Comparison of ENCODE assay signal across 8 cellular contexts in genomic region chr20:48920527-48921167, GRCh38. TPM values are rescaled to one million over a fixed set of nuclear protein-coding genes. Genes with fewer than 3 reads are reported as not detected.
DNase-seq lines count a peak whose midpoint lies in the region; ATAC-seq and TF ChIP-seq lines count a peak whose summit lies in the region.

No MANE protein-coding gene starts in this region.

- H3K4me3 Mint-ChIP-seq in GM23338, result peak overlapping the region; percentile 86
- peak overlapping the region; percentile 91 for H3K4me3 Mint-ChIP-seq in activated CD4-positive, alpha-beta memory T cell treated with anti-CD3 and anti-CD28 coated beads for 36 hours

- 36% methylated on average over 10 of the region's 10 CpGs for WGBS in right cardiac atrium

- no peaks in the 10 kb centered on the region for H3K36me3 ChIP-seq in GM23338 (ENCODE audit: insufficient read depth)
- H3K36me3 ChIP-seq in skeletal muscle tissue (ENCODE audit: control insufficient read depth in 3 of 3, insufficient read depth in 3 of 3, low read length in 3 of 3), result no peaks in the 10 kb centered on the region

- intact Hi-C loops in activated CD4-positive, alpha-beta memory T cell treated with anti-CD3 and anti-CD28 coated beads for 36 hours (cut with micrococcal nuclease), result loop anchor here (5.0 kb wide), 3 partner anchors 93 to 357 kb away; partner anchors contain the start of genes CSE1L, PREX1 and ZNFX1
- intact Hi-C loops in right cardiac atrium (cut with DNase I), result no loop called here

- H3K9me3 Mint-ChIP-seq in GM23338, result no peaks in the 10 kb centered on the region; the same call in 2 of the 3 replicates
- H3K9me3 Mint-ChIP-seq in activated CD4-positive, alpha-beta memory T cell treated with anti-CD3 and anti-CD28 coated beads for 36 hours, result no peaks in the 10 kb centered on the region

- no peaks in the 10 kb centered on the region for H3K36me3 Mint-ChIP-seq in GM23338 (ENCODE audit: low read depth)
- no peaks in the 10 kb centered on the region for H3K36me3 Mint-ChIP-seq in activated CD4-positive, alpha-beta memory T cell treated with anti-CD3 and anti-CD28 coated beads for 36 hours

- ATAC-seq in GM23338, result no peak
- ATAC-seq in right cardiac atrium, result no peak
- ATAC-seq in GM18519 (IDR thresholded peaks at IDR 0.05; ENCODE audit: low FRiP score, unreplicated experiment), result no peak
- no peak for ATAC-seq in GM21825 (IDR thresholded peaks at IDR 0.05; ENCODE audit: unreplicated experiment)
- ATAC-seq in HG02884 (IDR thresholded peaks at IDR 0.05; ENCODE audit: unreplicated experiment), result no peak
- no peak for ATAC-seq in HG03039 (IDR thresholded peaks at IDR 0.05; ENCODE audit: unreplicated experiment)

- H3K4me1 Mint-ChIP-seq in GM23338, result peaks cover 11% of the 10 kb centered on the region; the same call in 2 of the 3 replicates
- peaks cover 40% of the 10 kb centered on the region for H3K4me1 Mint-ChIP-seq in activated CD4-positive, alpha-beta memory T cell treated with anti-CD3 and anti-CD28 coated beads for 36 hours (ENCODE audit: low read depth)

- H2AFZ ChIP-seq in GM23338, result peak overlapping the region; percentile 86; the same call in 1 of the 2 replicates

- no peaks in the 10 kb centered on the region for H3K9me2 ChIP-seq in GM23338 (ENCODE audit: insufficient read depth)

- 0 out of 2 replicates have a peak, but pooled peaks cover 8% of the 10 kb centered on the region for H3F3A ChIP-seq in GM23338 (replicated peaks; ENCODE audit: low read depth)

- H3K9me3 ChIP-seq in right cardiac atrium (ENCODE audit: control insufficient read depth, low read length) (no peaks in the 10 kb centered on the region), skeletal muscle tissue (ENCODE audit: control insufficient read depth in 3 of 3, low read length in 3 of 3) (no peaks in the 10 kb centered on the region)

- peaks cover 37% of the 10 kb centered on the region for H3K79me2 ChIP-seq in GM23338 (replicated peaks; ENCODE audit: insufficient read depth)

- no peaks in the 10 kb centered on the region for H3K27me3 ChIP-seq in GM23338 (ENCODE audit: insufficient read depth)
- no peaks in the 10 kb centered on the region for H3K27me3 ChIP-seq in right cardiac atrium (ENCODE audit: control insufficient read depth, insufficient read depth)
- no peaks in the 10 kb centered on the region for H3K27me3 ChIP-seq in skeletal muscle tissue (ENCODE audit: control insufficient read depth in 3 of 3, insufficient read depth in 3 of 3, low read length in 3 of 3)

- CTCF ChIA-PET in activated CD4-positive, alpha-beta memory T cell treated with anti-CD3 and anti-CD28 coated beads for 36 hours (lab: Charles Lee), result interaction anchor here (1.5 to 2.1 kb wide), 2 partner anchors 11 to 263 kb away, joined by 4 to 7 read pairs; no protein-coding TSS in a partner anchor

- H3K27ac ChIP-seq in GM23338 (ENCODE audit: low read depth) (peak overlapping the region; percentile 72), right cardiac atrium (ENCODE audit: low read length) (peak overlapping the region; percentile 63), skeletal muscle tissue (ENCODE audit: low read depth, low read length) (peak overlapping the region; percentile 92)

- no peaks in the 10 kb centered on the region for H4K20me1 ChIP-seq in GM23338 (replicated peaks; ENCODE audit: insufficient read depth)

- H3K4me1 ChIP-seq in GM23338 (ENCODE audit: insufficient read depth) (peaks cover 19% of the 10 kb centered on the region), right cardiac atrium (ENCODE audit: control insufficient read depth, insufficient read depth, low read length) (peaks cover 2% of the 10 kb centered on the region), skeletal muscle tissue (ENCODE audit: control insufficient read depth in 3 of 3, insufficient read depth in 3 of 3, low read length in 3 of 3) (peaks cover 12 to 30% (median 18%) of the 10 kb centered on the region in 3 donors)

- H3K27me3 Mint-ChIP-seq in GM23338 (ENCODE audit: insufficient read depth, low read depth, poor library complexity), result peaks cover 6% of the 10 kb centered on the region
- no peaks in the 10 kb centered on the region for H3K27me3 Mint-ChIP-seq in activated CD4-positive, alpha-beta memory T cell treated with anti-CD3 and anti-CD28 coated beads for 36 hours

- H3K4me3 ChIP-seq in GM23338 (peak overlapping the region; percentile 99), right cardiac atrium (ENCODE audit: low read length) (peak overlapping the region; percentile 64), skeletal muscle tissue (ENCODE audit: low read length in 3 of 3) (peak overlapping the region; percentile 95 to 97 (median 96))

- TF ChIP-seq CTCF in GM23338 (conservative IDR thresholded peaks at IDR 0.05; ENCODE audit: low read depth in 2 of 2), result no peak

- POLR2A ChIA-PET in activated CD4-positive, alpha-beta memory T cell treated with anti-CD3 and anti-CD28 coated beads for 36 hours (lab: Charles Lee), result interaction anchor here (1.1 kb wide), 1 partner anchor 8 kb away, joined by 3 read pairs; no protein-coding TSS in a partner anchor

- peak overlapping the region; percentile 90 for H3K4me2 ChIP-seq in GM23338

- peak overlapping the region; percentile 86; the same call in 1 of the 2 replicates for H3K27ac Mint-ChIP-seq in GM23338
- peak overlapping the region; percentile 90 for H3K27ac Mint-ChIP-seq in activated CD4-positive, alpha-beta memory T cell treated with anti-CD3 and anti-CD28 coated beads for 36 hours

- H3K9ac ChIP-seq in skeletal muscle tissue (ENCODE audit: low read depth in 1 of 3, low read length in 3 of 3), result peak overlapping the region; percentile 83 to 98 (median 90)

- DNase-seq in GM23338 (ENCODE audit: low spot score), result no peak
- DNase-seq in activated CD4-positive, alpha-beta memory T cell treated with anti-CD3 and anti-CD28 coated beads for 36 hours, result no peak
- DNase-seq in right cardiac atrium, result peak in 1 of 3 donors; percentile 68

TF ChIP-seq in GM23338, 12 proteins besides CTCF, POLR2A, EP300 and RAD21:
- TF ChIP-seq EZH2 (IDR thresholded peaks at IDR 0.05; ENCODE audit: low read depth, unreplicated experiment), result no peak
- TF ChIP-seq ZNF462 (CRISPR knock-in tag; IDR thresholded peaks at IDR 0.05), result no peak
- TF ChIP-seq JUNB (IDR thresholded peaks at IDR 0.05; ENCODE audit: unreplicated experiment), result no peak
TF ChIP-seq in GM23338: peak in this region for 0.

RNA-seq across cellular contexts. Expression of gene ARFGEF2, which starts 0.9 kb away (rescaled TPM):
- 25.5 and 26.3 TPM in 2 replicates for total RNA-seq in GM23338 (2014; rRNA removed; shearing (Covaris generic))
- polyA plus RNA-seq in GM23338 (2016; fragmentation: Nextera tagmentation; extraction: Ambion mirVana) (7.2 and 7.5 TPM in 2 replicates), right cardiac atrium (10.8 TPM)
- 10 to 100 TPM; 21.9 to 22.1 TPM for total RNA-seq in activated CD4-positive, alpha-beta memory T cell treated with anti-CD3 and anti-CD28 coated beads for 36 hours
- total RNA-seq in right cardiac atrium (10 to 100 TPM; 37.3 to 44.1 (median 38.5) TPM), skeletal muscle tissue (18.3 TPM)
